Comparison of ENCODE assay signal across 8 cellular contexts in genomic region chr2:157327621-157328102, GRCh38. TPM values are rescaled to one million over a fixed set of nuclear protein-coding genes. Genes with fewer than 3 reads are reported as not detected.
A peak's percentile ranks its signal among the peaks of the same experiment; 100 is the strongest.
DNase-seq lines count a peak whose midpoint lies in the region; ATAC-seq, FAIRE-seq and TF ChIP-seq lines count a peak whose summit lies in the region.

No MANE protein-coding gene starts in this region.

- H3K27me3 ChIP-seq in RWPE2 (ENCODE audit: insufficient read depth, poor library complexity, severe bottlenecking) (no peaks in the 10 kb centered on the region), ovary (no peaks in the 10 kb centered on the region), tibial nerve (no peaks in the 10 kb centered on the region)

- H3K9me3 ChIP-seq in RWPE2 (ENCODE audit: severe bottlenecking) (no peaks in the 10 kb centered on the region), ovary (no peaks in the 10 kb centered on the region), tibial nerve (no peaks in the 10 kb centered on the region)

- TF ChIP-seq CTCF in RWPE2 (IDR thresholded peaks at IDR 0.05; ENCODE audit: poor library complexity, severe bottlenecking) = peak; percentile 93
- peak in 1 of 3 donors; percentile 22 for TF ChIP-seq CTCF in ovary (IDR thresholded peaks at IDR 0.05)
- peak; percentile 74 to 87 (median 80) for TF ChIP-seq CTCF in tibial nerve (IDR thresholded peaks at IDR 0.05)

- DNase-seq in ELF-1 (ENCODE audit: low read depth, low spot score) (peak; percentile 90), KG1 (lab: John Stamatoyannopoulos, UW) (peak; percentile 39), RWPE2 (ENCODE audit: low spot score) (peak; percentile 53), frontal cortex (ENCODE audit: low spot score in 2 of 2) (peak; percentile 18 to 42), ovary (peak; percentile 37 to 74 (median 53)), tibial nerve (ENCODE audit: low spot score in 2 of 2) (peak; percentile 74 to 91)
- DNase-seq in activated effector memory CD4-positive, alpha-beta T cell treated with anti-CD3 and anti-CD28 coated beads, Interleukin-2, amount 50 U/mL, for 16 hours = peak; percentile 94

- intact Hi-C loops in ovary (cut with DNase I) = no loop called here

- TF ChIP-seq POLR2A in ovary (IDR thresholded peaks at IDR 0.05) = no peak
- TF ChIP-seq POLR2A in tibial nerve (IDR thresholded peaks at IDR 0.05) = no peak

- H3K4me1 ChIP-seq in RWPE2 (ENCODE audit: insufficient read depth, poor library complexity, severe bottlenecking) = peaks cover 7% of the 10 kb centered on the region
- no peaks in the 10 kb centered on the region for H3K4me1 ChIP-seq in ovary (ENCODE audit: insufficient read depth)
- H3K4me1 ChIP-seq in tibial nerve = peaks cover 0 to 14% (median 0%) of the 10 kb centered on the region in 4 donors

- H3K36me3 ChIP-seq in RWPE2 (ENCODE audit: low read depth) (no peaks in the 10 kb centered on the region), ovary (no peaks in the 10 kb centered on the region), tibial nerve (no peaks in the 10 kb centered on the region)

- 38 to 47% (median 41%) methylated on average over 6 of the region's 6 CpGs for WGBS in ovary, 3 donors
- 34 to 35% methylated on average over 6 of the region's 6 CpGs for WGBS in tibial nerve, 2 donors

- H3K27ac ChIP-seq in RWPE2 (ENCODE audit: poor library complexity, severe bottlenecking) (no peak overlapping the region), ovary (no peak overlapping the region), tibial nerve (no peak overlapping the region)

- no peak for FAIRE-seq in frontal cortex (lab: Jason Lieb, UNC)

- ATAC-seq in GM21786 (IDR thresholded peaks at IDR 0.05; ENCODE audit: unreplicated experiment) (peak; percentile 99), RWPE2 (ENCODE audit: low read depth) (peak; percentile 92)

- TF ChIP-seq EP300 in ovary (IDR thresholded peaks at IDR 0.05) (no peak), tibial nerve (IDR thresholded peaks at IDR 0.05) (no peak)

- no peak overlapping the region for H3K4me3 ChIP-seq in RWPE2 (ENCODE audit: severe bottlenecking)
- no peak overlapping the region for H3K4me3 ChIP-seq in ovary
- no peak overlapping the region for H3K4me3 ChIP-seq in tibial nerve

RNA-seq across cellular contexts. Expression of gene ERMN, which starts 2.0 kb away (rescaled TPM):
- under 0.01 TPM for total RNA-seq in frontal cortex
- under 1 TPM in 2 of 7 donors, not detected in 5; 0.12 to 0.40 TPM for total RNA-seq in ovary
- polyA plus RNA-seq in ovary = under 1 TPM; 0.08 to 0.38 TPM
- total RNA-seq in tibial nerve = 1 to 10 TPM in 3 of 4 donors, under 1 TPM in 1; 0.39 to 1.2 (median 1.1) TPM

Comparison
In these comparisons a context has a peak if more than half of its experiments do, and no peak if none do; other contexts are left out.
1. DNase-seq: peak in every context shown above with its lines; median percentile 94 in activated effector memory CD4-positive, alpha-beta T cell treated with anti-CD3 and anti-CD28 coated beads, Interleukin-2, amount 50 U/mL, for 16 hours; 90 in ELF-1; 82 in tibial nerve; 53 in RWPE2; 53 in ovary; 39 in KG1; 30 in frontal cortex.